Comparison of ENCODE assay signal across 8 cellular contexts in genomic region chr1:108541856-108542255, GRCh38.
"Had no signal": no experiment of that assay in that cellular context is flagged by ENCODE, and none has a peak within 500 bp of the region (broad histone marks: within the 10 kb centered on the region; RNA-seq: fewer than 3 reads in every experiment).

No MANE protein-coding gene starts in this region.

- ATAC-seq: K562 had no signal

- DNase-seq: GOT3, H9, HCEC 1CT, IMR-90, KG1 had no signal

- FAIRE-seq: H54, K562 had no signal

- H3K27ac Mint-ChIP-seq: H9 had no signal

- H3K27ac ChIP-seq: HL-60 had no signal

- H3K4me3 Mint-ChIP-seq: H9 had no signal

- H3K4me3 ChIP-seq: K562 had no signal
